ENCODE assay signal across 1 cellular context in the genomic region with DNA sequence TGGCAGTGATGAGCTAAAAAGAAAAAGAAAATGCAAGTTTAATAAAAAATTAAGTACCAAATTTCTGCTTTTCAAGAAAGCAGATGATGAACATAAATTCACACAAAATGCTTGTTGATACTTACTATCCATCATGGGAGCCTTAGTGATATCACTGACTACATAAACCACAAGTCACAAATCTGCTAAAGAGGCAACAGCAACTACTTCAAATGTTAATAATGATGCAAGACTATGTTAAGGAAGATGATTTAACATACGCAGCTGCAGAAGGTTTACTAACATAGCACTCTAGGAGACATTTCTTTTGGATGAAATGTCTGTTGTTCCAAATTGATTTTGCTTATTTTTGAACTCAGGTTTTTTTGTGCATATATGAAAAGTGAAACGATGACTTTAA.
TF ChIP-seq lines count a peak whose summit lies in the region.

No MANE protein-coding gene starts in this region.

TF ChIP-seq in SK-N-SH, 30 proteins besides CTCF, POLR2A, EP300 and RAD21:
- TF ChIP-seq, protein P1, sequence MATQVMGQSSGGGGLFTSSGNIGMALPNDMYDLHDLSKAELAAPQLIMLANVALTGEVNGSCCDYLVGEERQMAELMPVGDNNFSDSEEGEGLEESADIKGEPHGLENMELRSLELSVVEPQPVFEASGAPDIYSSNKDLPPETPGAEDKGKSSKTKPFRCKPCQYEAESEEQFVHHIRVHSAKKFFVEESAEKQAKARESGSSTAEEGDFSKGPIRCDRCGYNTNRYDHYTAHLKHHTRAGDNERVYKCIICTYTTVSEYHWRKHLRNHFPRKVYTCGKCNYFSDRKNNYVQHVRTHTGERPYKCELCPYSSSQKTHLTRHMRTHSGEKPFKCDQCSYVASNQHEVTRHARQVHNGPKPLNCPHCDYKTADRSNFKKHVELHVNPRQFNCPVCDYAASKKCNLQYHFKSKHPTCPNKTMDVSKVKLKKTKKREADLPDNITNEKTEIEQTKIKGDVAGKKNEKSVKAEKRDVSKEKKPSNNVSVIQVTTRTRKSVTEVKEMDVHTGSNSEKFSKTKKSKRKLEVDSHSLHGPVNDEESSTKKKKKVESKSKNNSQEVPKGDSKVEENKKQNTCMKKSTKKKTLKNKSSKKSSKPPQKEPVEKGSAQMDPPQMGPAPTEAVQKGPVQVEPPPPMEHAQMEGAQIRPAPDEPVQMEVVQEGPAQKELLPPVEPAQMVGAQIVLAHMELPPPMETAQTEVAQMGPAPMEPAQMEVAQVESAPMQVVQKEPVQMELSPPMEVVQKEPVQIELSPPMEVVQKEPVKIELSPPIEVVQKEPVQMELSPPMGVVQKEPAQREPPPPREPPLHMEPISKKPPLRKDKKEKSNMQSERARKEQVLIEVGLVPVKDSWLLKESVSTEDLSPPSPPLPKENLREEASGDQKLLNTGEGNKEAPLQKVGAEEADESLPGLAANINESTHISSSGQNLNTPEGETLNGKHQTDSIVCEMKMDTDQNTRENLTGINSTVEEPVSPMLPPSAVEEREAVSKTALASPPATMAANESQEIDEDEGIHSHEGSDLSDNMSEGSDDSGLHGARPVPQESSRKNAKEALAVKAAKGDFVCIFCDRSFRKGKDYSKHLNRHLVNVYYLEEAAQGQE (IDR thresholded peaks at IDR 0.05; ENCODE audit: low read depth, low read length) = no peak
- TF ChIP-seq, protein P2, sequence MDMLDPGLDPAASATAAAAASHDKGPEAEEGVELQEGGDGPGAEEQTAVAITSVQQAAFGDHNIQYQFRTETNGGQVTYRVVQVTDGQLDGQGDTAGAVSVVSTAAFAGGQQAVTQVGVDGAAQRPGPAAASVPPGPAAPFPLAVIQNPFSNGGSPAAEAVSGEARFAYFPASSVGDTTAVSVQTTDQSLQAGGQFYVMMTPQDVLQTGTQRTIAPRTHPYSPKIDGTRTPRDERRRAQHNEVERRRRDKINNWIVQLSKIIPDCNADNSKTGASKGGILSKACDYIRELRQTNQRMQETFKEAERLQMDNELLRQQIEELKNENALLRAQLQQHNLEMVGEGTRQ (IDR thresholded peaks at IDR 0.05; ENCODE audit: borderline replicate concordance, low read depth, low read length) = no peak
- no peak for TF ChIP-seq FOXM1 (IDR thresholded peaks at IDR 0.05; ENCODE audit: low read depth)
- no peak for TF ChIP-seq TEAD4 (IDR thresholded peaks at IDR 0.05; ENCODE audit: borderline replicate concordance, insufficient read depth)
- TF ChIP-seq NRF1 (IDR thresholded peaks at IDR 0.05; ENCODE audit: low read depth, low read length) = no peak
- TF ChIP-seq, protein P3, sequence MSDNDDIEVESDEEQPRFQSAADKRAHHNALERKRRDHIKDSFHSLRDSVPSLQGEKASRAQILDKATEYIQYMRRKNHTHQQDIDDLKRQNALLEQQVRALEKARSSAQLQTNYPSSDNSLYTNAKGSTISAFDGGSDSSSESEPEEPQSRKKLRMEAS (IDR thresholded peaks at IDR 0.05; ENCODE audit: low read depth) = no peak
- TF ChIP-seq EZH2phosphoT487 (IDR thresholded peaks at IDR 0.05; ENCODE audit: borderline replicate concordance, low read depth) = no peak
- TF ChIP-seq SIN3A (IDR thresholded peaks at IDR 0.05; ENCODE audit: borderline replicate concordance, low read depth, low read length) = no peak
- no peak for TF ChIP-seq RXRA (IDR thresholded peaks at IDR 0.05; ENCODE audit: borderline replicate concordance, low read depth)
- TF ChIP-seq GATA2 (CRISPR knock-in tag; IDR thresholded peaks at IDR 0.05) = no peak
